Comparison of ENCODE assay signal across 8 cellular contexts in the genomic region with DNA sequence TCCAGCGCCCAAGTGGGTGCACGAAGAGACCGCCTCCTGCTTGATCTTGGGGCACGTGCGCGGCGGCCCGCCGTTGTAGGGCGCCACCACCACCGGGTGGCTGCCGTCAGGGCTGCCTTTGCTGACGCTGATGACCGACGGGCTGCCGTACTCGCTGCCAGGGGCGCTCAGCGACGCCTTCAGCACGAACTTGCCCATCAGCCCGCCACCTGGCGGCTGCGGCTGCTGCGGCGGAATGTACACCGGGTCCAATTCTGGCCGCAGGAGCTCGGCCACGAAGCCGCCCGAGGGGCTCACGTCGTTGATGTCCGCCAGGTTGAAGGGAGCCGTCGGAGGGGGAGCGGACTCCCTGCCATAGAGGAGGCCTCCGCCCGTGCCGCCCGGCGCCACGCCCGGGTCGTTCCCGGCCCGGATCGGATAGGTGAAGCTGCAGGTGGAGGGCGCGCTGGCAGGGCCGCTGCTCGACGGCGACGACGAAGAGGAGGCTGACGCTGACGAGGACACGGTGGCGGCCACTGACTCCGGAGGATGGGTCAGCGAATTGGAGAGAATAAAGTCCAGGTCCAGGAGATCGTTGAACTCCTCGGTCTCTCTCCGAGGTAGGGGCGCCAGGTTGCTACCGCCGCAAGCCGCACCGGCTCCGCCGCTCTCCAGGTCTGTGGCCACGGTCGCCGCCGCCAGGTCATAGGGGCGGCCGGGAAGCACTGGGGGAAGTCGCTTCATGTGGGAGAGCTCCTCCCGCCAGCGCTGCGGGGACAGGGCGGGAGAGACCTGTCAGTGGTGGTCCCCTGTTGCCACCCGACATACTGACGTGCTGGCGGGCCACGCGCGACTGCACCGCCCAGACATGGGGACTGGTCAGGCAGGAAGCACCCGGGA. TPM values are rescaled to one million over a fixed set of nuclear protein-coding genes. Genes with fewer than 3 reads are reported as not detected.
DNase-seq lines count a peak whose midpoint lies in the region; ATAC-seq and TF ChIP-seq lines count a peak whose summit lies in the region.

No MANE protein-coding gene starts in this region.

- H3K27ac ChIP-seq in CD8-positive, alpha-beta T cell (ENCODE audit: low read depth, low read length) = no peak overlapping the region

- POLR2A ChIA-PET in CD8-positive, alpha-beta T cell (lab: Charles Lee) = no interaction called here

- peaks cover 43% of the 10 kb centered on the region for H3K27me3 Mint-ChIP-seq in CD8-positive, alpha-beta T cell (ENCODE audit: low read depth)

- no peaks in the 10 kb centered on the region for H3K4me1 ChIP-seq in CD8-positive, alpha-beta T cell (ENCODE audit: insufficient read depth, low read length)

- H3K9me3 ChIP-seq in CD8-positive, alpha-beta T cell (ENCODE audit: low read length) = no peaks in the 10 kb centered on the region

- H3K4me3 ChIP-seq in epithelial cell of esophagus (ENCODE audit: low read length) = peak overlapping the region; percentile 88
- no peak overlapping the region for H3K4me3 ChIP-seq in CD8-positive, alpha-beta T cell (ENCODE audit: low read depth, low read length)

- CTCF ChIA-PET in CD8-positive, alpha-beta T cell (lab: Charles Lee) = interaction anchor here (1.6 kb wide), 1 partner anchor 9 kb away, joined by 6 read pairs; no protein-coding TSS in a partner anchor

- no peaks in the 10 kb centered on the region for H3K36me3 Mint-ChIP-seq in CD8-positive, alpha-beta T cell

- no peaks in the 10 kb centered on the region for H3K27me3 ChIP-seq in CD8-positive, alpha-beta T cell (ENCODE audit: insufficient read depth, low read length)

- peaks cover 14% of the 10 kb centered on the region for H3K4me1 Mint-ChIP-seq in CD8-positive, alpha-beta T cell (ENCODE audit: low read depth)

- peak; percentile 53 for TF ChIP-seq CTCF in GM12873 (IDR thresholded peaks at IDR 0.05; ENCODE audit: insufficient read depth, low read depth, low read length, missing control alignments)
- TF ChIP-seq CTCF in epithelial cell of esophagus (IDR thresholded peaks at IDR 0.05; ENCODE audit: insufficient read depth, low read depth, low read length, missing control alignments) = peak; percentile 55
- TF ChIP-seq CTCF in CD8-positive, alpha-beta T cell (IDR thresholded peaks at IDR 0.05) = no peak

- no peak overlapping the region for H3K27ac Mint-ChIP-seq in CD8-positive, alpha-beta T cell

- H3K36me3 ChIP-seq in CD8-positive, alpha-beta T cell (ENCODE audit: insufficient read depth, low read length) = no peaks in the 10 kb centered on the region

- H3K9me3 Mint-ChIP-seq in CD8-positive, alpha-beta T cell = no peaks in the 10 kb centered on the region

- intact Hi-C loops in CD8-positive, alpha-beta T cell (cut with DNase I, micrococcal nuclease) = no loop called here

- DNase-seq in NOMO-1 (lab: John Stamatoyannopoulos, UW; ENCODE audit: unreplicated experiment in 2 of 2) = peak; percentile 79
- DNase-seq in epithelial cell of esophagus (ENCODE audit: low read depth) = peak; percentile 70
- peak; percentile 55 for DNase-seq in mucosa of gallbladder (ENCODE audit: low spot score)
- no peak for DNase-seq in kidney glomerular epithelial cell (lab: John Stamatoyannopoulos, UW)
- no peak for DNase-seq in CD8-positive, alpha-beta T cell
- no peak for DNase-seq in DMS79 treated with DMSO at 0.1 percent for 48 hours (lab: John Stamatoyannopoulos, UW)

- H3K4me3 Mint-ChIP-seq in CD8-positive, alpha-beta T cell = no peak overlapping the region

- ATAC-seq in GM21717 (IDR thresholded peaks at IDR 0.05; ENCODE audit: unreplicated experiment) = no peak
- ATAC-seq in CD8-positive, alpha-beta T cell = no peak

RNA-seq across cellular contexts. Expression of a gene that starts 1.8 kb away (rescaled TPM):
- 21.8 TPM for total RNA-seq in mucosa of gallbladder
- 1 to 10 TPM; 5.4 to 7.2 TPM for total RNA-seq in CD8-positive, alpha-beta T cell

Comparison
In these comparisons a context has a peak if more than half of its experiments do, and no peak if none do; other contexts are left out.
1. DNase-seq: peak in NOMO-1 (2 of 2), epithelial cell of esophagus (single experiment) and mucosa of gallbladder (single experiment); none in kidney glomerular epithelial cell (single experiment), CD8-positive, alpha-beta T cell (0 of 7) and DMS79 treated with DMSO at 0.1 percent for 48 hours (single experiment).